In genomic region chr1:103239034-103239433, GRCh38 we compare ENCODE assay signal across 28 cellular contexts.
"Had no signal": no experiment of that assay in that cellular context is flagged by ENCODE, and none has a peak within 500 bp of the region (broad histone marks: within the 10 kb centered on the region; RNA-seq: fewer than 3 reads in every experiment).

No MANE protein-coding gene starts in this region.

- H3K4me3 Mint-ChIP-seq: dendritic cell treated with granulocyte-macrophage colony-stimulating factor and Interleukin-4, amounts not matched to agents 40 ng/mL and 50 ng/mL, for 4 days; effector memory CD8-positive, alpha-beta T cell; endodermal cell had no signal

- ATAC-seq: effector memory CD8-positive, alpha-beta T cell; esophagus mucosa; foreskin keratinocyte; gastrocnemius medialis; gastroesophageal sphincter; heart left ventricle; heart right ventricle had no signal

- H3K4me1 Mint-ChIP-seq: endodermal cell had no signal

- H3K4me1 ChIP-seq: colonic mucosa, esophagus muscularis mucosa, esophagus squamous epithelium, foreskin keratinocyte, gastrocnemius medialis, gastroesophageal sphincter, heart left ventricle, heart right ventricle had no signal

- H3K27me3 Mint-ChIP-seq: dendritic cell treated with granulocyte-macrophage colony-stimulating factor and Interleukin-4, amounts not matched to agents 40 ng/mL and 50 ng/mL, for 4 days; effector memory CD8-positive, alpha-beta T cell had no signal

- DNase-seq: colonic mucosa; cortex of kidney; dermis blood vessel endothelial cell; dorsolateral prefrontal cortex; effector CD4-positive, alpha-beta T cell; effector CD8-positive, alpha-beta T cell; effector memory CD4-positive, alpha-beta T cell; effector memory CD8-positive, alpha-beta T cell; endodermal cell; erythroblast; esophagus squamous epithelium; foreskin fibroblast; foreskin keratinocyte; foreskin melanocyte; gastrocnemius medialis; glutamatergic neuron; head of caudate nucleus; heart left ventricle; heart right ventricle had no signal

- H3K4me3 ChIP-seq: colonic mucosa, dorsolateral prefrontal cortex, esophagus muscularis mucosa, esophagus squamous epithelium, gastrocnemius medialis, gastroesophageal sphincter, heart left ventricle, heart right ventricle had no signal

- H3K9me3 ChIP-seq: colonic mucosa, esophagus muscularis mucosa, esophagus squamous epithelium, gastrocnemius medialis, gastroesophageal sphincter, heart left ventricle had no signal

- H3K9me3 Mint-ChIP-seq: dendritic cell treated with granulocyte-macrophage colony-stimulating factor and Interleukin-4, amounts not matched to agents 40 ng/mL and 50 ng/mL, for 4 days had no signal

- H3K36me3 ChIP-seq: colonic mucosa, esophagus muscularis mucosa, esophagus squamous epithelium, gastrocnemius medialis, gastroesophageal sphincter, heart left ventricle, heart right ventricle had no signal

- H3K27ac ChIP-seq: colonic mucosa, dorsolateral prefrontal cortex, epithelial cell of prostate, esophagus muscularis mucosa, esophagus squamous epithelium, foreskin keratinocyte, gastrocnemius medialis, gastroesophageal sphincter, heart left ventricle, heart right ventricle had no signal

- H3K27me3 ChIP-seq: colonic mucosa, dorsolateral prefrontal cortex, esophagus muscularis mucosa, esophagus squamous epithelium, foreskin keratinocyte, gastrocnemius medialis, gastroesophageal sphincter, heart left ventricle, heart right ventricle had no signal

- H3K27ac Mint-ChIP-seq: dendritic cell treated with granulocyte-macrophage colony-stimulating factor and Interleukin-4, amounts not matched to agents 40 ng/mL and 50 ng/mL, for 4 days; effector memory CD8-positive, alpha-beta T cell; endodermal cell had no signal

- FAIRE-seq: colon, endometrium, endothelial cell of umbilical vein, frontal cortex had no signal
